In the genomic region with DNA sequence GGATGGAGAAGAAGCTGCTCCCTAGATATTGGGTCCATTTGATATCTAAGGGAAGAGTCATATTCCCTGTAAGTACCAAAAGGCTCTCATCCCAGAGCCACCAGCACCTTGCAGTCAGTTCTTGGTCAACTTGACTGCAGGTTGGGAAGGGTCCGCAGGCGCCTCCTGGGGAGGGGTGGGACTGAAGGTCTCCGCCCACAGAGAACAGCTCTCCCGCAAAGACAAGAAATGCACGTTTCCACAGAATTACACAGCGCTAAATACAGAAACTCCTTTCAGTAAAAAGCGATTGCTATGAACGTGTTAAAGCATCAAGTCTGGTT, we compare ENCODE assay signal across 1 cellular context.
A peak's percentile ranks its signal among the peaks of the same experiment; 100 is the strongest.
TF ChIP-seq lines count a peak whose summit lies in the region.

No MANE protein-coding gene starts in this region.

TF ChIP-seq in GM12878, 131 proteins besides CTCF, POLR2A, EP300 and RAD21:
- peak; percentile 31; the same call in 1 of the 2 replicates for TF ChIP-seq SIN3A (IDR thresholded peaks at IDR 0.05; ENCODE audit: low read depth, low read length)
- 0 out of 2 replicates have a peak, but pooled peaks have one; percentile 31 for TF ChIP-seq TARDBP (IDR thresholded peaks at IDR 0.05; ENCODE audit: borderline replicate concordance)
- no peak for TF ChIP-seq SMARCA5 (IDR thresholded peaks at IDR 0.05)
